8 cellular contexts compared by ENCODE assay signal in the genomic region with DNA sequence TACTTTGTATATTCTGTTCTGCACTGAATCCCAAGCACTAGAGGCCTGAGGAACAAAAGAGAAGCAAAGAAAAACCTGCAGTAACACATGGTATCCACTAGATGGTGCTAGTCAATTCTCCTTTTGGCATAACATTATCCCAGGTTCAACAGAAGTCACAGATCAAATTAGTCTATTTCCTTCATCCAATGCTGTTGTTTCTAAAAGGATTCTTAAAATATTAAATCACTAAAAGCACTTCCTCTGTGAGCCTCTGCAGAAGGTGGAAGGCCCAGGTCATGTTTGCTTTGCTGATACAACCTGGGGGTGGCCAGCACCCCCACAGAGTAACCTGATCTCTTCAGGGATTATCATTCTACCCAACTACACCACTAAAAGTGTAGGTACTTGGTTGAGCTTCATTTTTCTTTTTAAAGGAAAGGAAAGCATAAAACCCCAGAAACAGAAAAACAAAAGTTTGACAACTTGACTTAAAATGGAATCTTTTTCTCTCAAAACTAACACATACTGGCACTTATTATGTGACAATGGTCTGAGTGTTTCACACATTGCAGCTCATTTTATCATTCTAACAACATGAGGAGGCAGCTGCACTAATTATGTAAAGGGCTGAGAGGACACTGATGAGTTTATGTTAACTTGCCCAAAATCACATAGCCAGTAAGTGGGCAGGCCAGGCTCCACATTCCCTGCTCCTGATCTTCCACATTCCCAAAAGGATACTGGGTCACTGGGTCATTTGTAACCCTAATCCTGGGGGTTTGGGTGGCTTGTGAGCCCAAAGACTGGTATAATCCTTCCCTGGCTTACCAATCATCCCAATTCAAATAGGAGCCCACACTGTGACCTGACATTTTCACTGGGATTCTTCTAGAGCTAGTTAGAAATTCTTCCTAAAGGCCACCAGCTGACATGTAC.
DNase-seq lines count a peak whose midpoint lies in the region; ATAC-seq, FAIRE-seq and TF ChIP-seq lines count a peak whose summit lies in the region.

No MANE protein-coding gene starts in this region.

- no peaks in the 10 kb centered on the region for H3K9me3 ChIP-seq in astrocyte (ENCODE audit: insufficient read depth, low read depth, low read length)

- H3K36me3 Mint-ChIP-seq in astrocyte (ENCODE audit: low read depth, unreplicated experiment): peaks cover 15% of the 10 kb centered on the region
- H3K36me3 Mint-ChIP-seq in activated T-helper 2 cell treated with anti-CD3 and anti-CD28 coated beads, Interferon-gamma antibody, Interleukin-2, Interleukin-4, amounts not matched to agents 10 μg/mL and 5 μg/mL and 100 μg/mL, durations not matched to agents 14 hours and 24 hours and 36 hours (ENCODE audit: low read depth): peaks cover 76% of the 10 kb centered on the region

- H3K79me2 ChIP-seq in astrocyte (ENCODE audit: insufficient read depth, low read length): peaks cover 15% of the 10 kb centered on the region

- peak; percentile 98 for TF ChIP-seq CTCF in astrocyte (IDR thresholded peaks at IDR 0.05; ENCODE audit: insufficient read depth, low read depth, low read length)

- no peak overlapping the region for H2AFZ ChIP-seq in astrocyte (ENCODE audit: low read depth, low read length)

- peak; percentile 81 for ATAC-seq in sciatic nerve

- no peaks in the 10 kb centered on the region for H3K27me3 Mint-ChIP-seq in astrocyte (ENCODE audit: low read depth, unreplicated experiment)
- no peaks in the 10 kb centered on the region for H3K27me3 Mint-ChIP-seq in activated T-helper 2 cell treated with anti-CD3 and anti-CD28 coated beads, Interferon-gamma antibody, Interleukin-2, Interleukin-4, amounts not matched to agents 10 μg/mL and 5 μg/mL and 100 μg/mL, durations not matched to agents 14 hours and 24 hours and 36 hours (ENCODE audit: low read depth)

- peaks cover 25% of the 10 kb centered on the region for H3K4me1 ChIP-seq in astrocyte (ENCODE audit: insufficient read depth, low read length)

- no peaks in the 10 kb centered on the region for H3K27me3 ChIP-seq in astrocyte (ENCODE audit: insufficient read depth, low read length)

- peak overlapping the region; percentile 47 for H3K9ac ChIP-seq in astrocyte (ENCODE audit: low read length)

- H3K27ac Mint-ChIP-seq in astrocyte (ENCODE audit: unreplicated experiment): peak overlapping the region; percentile 47
- H3K27ac Mint-ChIP-seq in activated T-helper 2 cell treated with anti-CD3 and anti-CD28 coated beads, Interferon-gamma antibody, Interleukin-2, Interleukin-4, amounts not matched to agents 10 μg/mL and 5 μg/mL and 100 μg/mL, durations not matched to agents 14 hours and 24 hours and 36 hours: no peak overlapping the region

- H4K20me1 ChIP-seq in astrocyte (ENCODE audit: insufficient read depth, low read length): peaks cover 24% of the 10 kb centered on the region

- FAIRE-seq in astrocyte (lab: Jason Lieb, UNC): peak; percentile 47

- H3K36me3 ChIP-seq in astrocyte (ENCODE audit: insufficient read depth, low read length): peaks cover 38% of the 10 kb centered on the region

- no peak overlapping the region for H3K4me3 Mint-ChIP-seq in astrocyte (ENCODE audit: unreplicated experiment)
- H3K4me3 Mint-ChIP-seq in activated T-helper 2 cell treated with anti-CD3 and anti-CD28 coated beads, Interferon-gamma antibody, Interleukin-2, Interleukin-4, amounts not matched to agents 10 μg/mL and 5 μg/mL and 100 μg/mL, durations not matched to agents 14 hours and 24 hours and 36 hours (ENCODE audit: low read depth): no peak overlapping the region

- DNase-seq in EL: peak; percentile 54
- peak; percentile 57 for DNase-seq in HCEC 1CT
- DNase-seq in NCI-H2196 (lab: John Stamatoyannopoulos, UW; ENCODE audit: unreplicated experiment): peak; percentile 46
- peak; percentile 47 for DNase-seq in astrocyte (ENCODE audit: low read depth)
- DNase-seq in hepatic stellate cell (ENCODE audit: low spot score): peak; percentile 29
- no peak for DNase-seq in sciatic nerve (ENCODE audit: low spot score)
- no peak for DNase-seq in stimulated activated CD4-positive, alpha-beta T cell treated with anti-CD3 and anti-CD28 coated beads, Interleukin-4, amount 100 ng/mL, for 1 hour
- DNase-seq in activated T-helper 2 cell treated with anti-CD3 and anti-CD28 coated beads, Interferon-gamma antibody, Interleukin-2, Interleukin-4, amounts not matched to agents 10 μg/mL and 5 μg/mL and 100 μg/mL, durations not matched to agents 14 hours and 24 hours and 36 hours (ENCODE audit: low spot score): no peak

- no peaks in the 10 kb centered on the region for H3K9me3 Mint-ChIP-seq in astrocyte (ENCODE audit: unreplicated experiment)
- H3K9me3 Mint-ChIP-seq in activated T-helper 2 cell treated with anti-CD3 and anti-CD28 coated beads, Interferon-gamma antibody, Interleukin-2, Interleukin-4, amounts not matched to agents 10 μg/mL and 5 μg/mL and 100 μg/mL, durations not matched to agents 14 hours and 24 hours and 36 hours: no peaks in the 10 kb centered on the region

- H3K27ac ChIP-seq in astrocyte (ENCODE audit: low read depth, low read length): no peak overlapping the region

- H3K4me2 ChIP-seq in astrocyte (ENCODE audit: low read length): peak overlapping the region; percentile 57

- H3K4me1 Mint-ChIP-seq in astrocyte (ENCODE audit: low read depth, unreplicated experiment): peaks cover 25% of the 10 kb centered on the region
- peaks cover 26% of the 10 kb centered on the region for H3K4me1 Mint-ChIP-seq in activated T-helper 2 cell treated with anti-CD3 and anti-CD28 coated beads, Interferon-gamma antibody, Interleukin-2, Interleukin-4, amounts not matched to agents 10 μg/mL and 5 μg/mL and 100 μg/mL, durations not matched to agents 14 hours and 24 hours and 36 hours (ENCODE audit: low read depth)

- H3K4me3 ChIP-seq in astrocyte (ENCODE audit: insufficient read depth, low read depth, low read length): no peak overlapping the region

- intact Hi-C loops in sciatic nerve (cut with DNase I): no loop called here
- intact Hi-C loops in activated T-helper 2 cell treated with anti-CD3 and anti-CD28 coated beads, Interferon-gamma antibody, Interleukin-2, Interleukin-4, amounts not matched to agents 10 μg/mL and 5 μg/mL and 100 μg/mL, durations not matched to agents 14 hours and 24 hours and 36 hours (cut with micrococcal nuclease): loop anchor here (5.0 kb wide), 2 partner anchors 131 to 286 kb away; a partner anchor contains a TSS

Comparison
In these comparisons a context has a peak if more than half of its experiments do, and no peak if none do; other contexts are left out.
1. DNase-seq: peak in EL (single experiment), HCEC 1CT (single experiment), NCI-H2196 (single experiment), astrocyte (single experiment) and hepatic stellate cell (single experiment); none in sciatic nerve (single experiment), stimulated activated CD4-positive, alpha-beta T cell treated with anti-CD3 and anti-CD28 coated beads, Interleukin-4, amount 100 ng/mL, for 1 hour (single experiment) and activated T-helper 2 cell treated with anti-CD3 and anti-CD28 coated beads, Interferon-gamma antibody, Interleukin-2, Interleukin-4, amounts not matched to agents 10 μg/mL and 5 μg/mL and 100 μg/mL, durations not matched to agents 14 hours and 24 hours and 36 hours (single experiment).